ENCODE assay signal across 1 cellular context in genomic region chrX:154490021-154490413, GRCh38.
TF ChIP-seq lines count a peak whose summit lies in the region.

No MANE protein-coding gene starts in this region.

TF ChIP-seq in WTC11, 78 proteins besides CTCF, POLR2A, EP300 and RAD21 (continued from another document):
- TF ChIP-seq ATF3 (CRISPR knock-in tag; conservative IDR thresholded peaks at IDR 0.05) (no peak), ZNF396 (CRISPR knock-in tag; IDR thresholded peaks at IDR 0.05; ENCODE audit: borderline replicate concordance) (no peak), NR2C2 (CRISPR knock-in tag; IDR thresholded peaks at IDR 0.05) (no peak), ZBTB43 (CRISPR knock-in tag; IDR thresholded peaks at IDR 0.05) (no peak), ZMAT4 (CRISPR knock-in tag; IDR thresholded peaks at IDR 0.05) (no peak), CBFB (CRISPR knock-in tag; IDR thresholded peaks at IDR 0.05; ENCODE audit: low read depth) (no peak), MAX (CRISPR knock-in tag; IDR thresholded peaks at IDR 0.05) (no peak), FOXP4 (CRISPR knock-in tag; IDR thresholded peaks at IDR 0.05) (no peak), SP1 (CRISPR knock-in tag; conservative IDR thresholded peaks at IDR 0.05) (no peak), ZNF425 (CRISPR knock-in tag; conservative IDR thresholded peaks at IDR 0.05) (no peak), ESRRA (CRISPR knock-in tag; IDR thresholded peaks at IDR 0.05; ENCODE audit: borderline replicate concordance) (no peak), ZNF138 (CRISPR knock-in tag; conservative IDR thresholded peaks at IDR 0.05) (no peak), ZNF317 (CRISPR knock-in tag; IDR thresholded peaks at IDR 0.05; ENCODE audit: borderline replicate concordance, low read depth) (no peak)
